ENCODE assay signal across 8 cellular contexts in the genomic region with DNA sequence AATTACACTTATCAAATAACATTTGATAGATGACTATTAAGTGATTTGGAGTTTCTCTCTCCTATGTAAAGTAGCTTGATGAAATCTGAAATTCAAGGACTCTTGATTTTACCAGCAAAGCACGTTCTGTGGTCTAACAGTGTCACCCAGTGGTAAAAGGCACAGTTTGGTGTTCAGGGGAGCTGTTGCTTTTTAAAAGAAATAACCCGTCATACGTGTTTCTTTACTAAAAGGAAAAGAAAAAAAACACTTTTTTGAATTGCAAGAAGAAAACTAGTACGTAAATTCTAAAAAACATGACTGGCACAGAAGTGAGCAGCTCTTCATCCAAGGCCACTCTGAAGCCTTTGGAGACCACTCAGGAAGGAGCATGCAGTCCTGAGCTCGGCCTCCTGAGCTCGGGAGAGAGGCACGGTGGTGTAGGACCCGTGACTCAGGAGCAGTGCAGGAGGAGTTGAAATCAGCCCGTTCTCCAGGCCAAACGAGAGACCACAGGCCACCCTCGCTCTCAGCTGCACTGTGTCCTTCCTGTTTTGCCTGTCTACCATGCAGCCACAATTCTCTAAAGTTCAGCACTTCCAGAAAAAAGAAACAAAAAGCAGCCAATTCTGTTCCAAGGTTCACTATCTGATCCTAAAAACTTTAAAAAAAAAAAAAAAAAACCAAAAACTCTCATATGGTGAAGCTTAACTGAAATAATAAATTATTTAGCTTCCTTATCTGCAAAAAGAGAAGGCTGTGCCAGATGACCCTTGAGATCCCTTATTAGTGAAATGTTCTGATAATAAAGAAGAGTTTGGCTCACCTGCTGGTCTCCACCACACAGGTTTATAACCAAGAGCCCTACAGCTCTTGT.
DNase-seq lines count a peak whose midpoint lies in the region; TF ChIP-seq lines count a peak whose summit lies in the region.

No MANE protein-coding gene starts in this region.

- CTCF ChIA-PET in HEK293 (lab: Yijun Ruan, JAX) = interaction anchor here (0.6 kb wide), 1 partner anchor 11 kb away, joined by 4 read pairs; no protein-coding TSS in a partner anchor

- DNase-seq in CD1c-positive myeloid dendritic cell (ENCODE audit: extremely low spot score) = peak; percentile 65
- peak; percentile 40 for DNase-seq in activated naive CD4-positive, alpha-beta T cell treated with anti-CD3 and anti-CD28 coated beads, Interleukin-2, amount 50 U/mL, for 16 hours
- peak; percentile 14 to 18 for DNase-seq in thyroid gland
- no peak for DNase-seq in dermis blood vessel endothelial cell
- no peak for DNase-seq in T1000 (lab: John Stamatoyannopoulos, UW)
- no peak for DNase-seq in ecto neural progenitor cell (ENCODE audit: low spot score)

- TF ChIP-seq CTCF in HEK293 (tag by site-specific recombination; IDR thresholded peaks at IDR 0.05) (0 out of 2 replicates have a peak, but pooled peaks have one; percentile 9), thyroid gland (IDR thresholded peaks at IDR 0.05) (peak in 4 of 6 experiments; percentile 35 to 46 (median 42))

- H3K27me3 ChIP-seq in layer of hippocampus (ENCODE audit: control insufficient read depth, insufficient read depth, low read length) (no peaks in the 10 kb centered on the region), thyroid gland (no peaks in the 10 kb centered on the region)

- intact Hi-C loops in thyroid gland (cut with DNase I) = no loop called here

- H3K36me3 ChIP-seq in HEK293 (ENCODE audit: control insufficient read depth in 2 of 2, insufficient read depth in 1 of 2, low read length in 2 of 2) = no peaks in the 10 kb centered on the region
- no peaks in the 10 kb centered on the region for H3K36me3 ChIP-seq in thyroid gland

- POLR2A ChIA-PET in HEK293 (lab: Yijun Ruan, JAX) = interaction anchor here (0.7 kb wide), 1 partner anchor 334 kb away, joined by 3 read pairs; no protein-coding TSS in a partner anchor

- no peaks in the 10 kb centered on the region for H3K9me3 ChIP-seq in HEK293 (ENCODE audit: control insufficient read depth, insufficient read depth, low read depth, low read length)
- no peaks in the 10 kb centered on the region for H3K9me3 ChIP-seq in thyroid gland

- WGBS in thyroid gland, 2 donors = 35 to 46% methylated on average over 11 of the region's 11 CpGs

- no peak overlapping the region for H3K4me3 ChIP-seq in HEK293 (ENCODE audit: low read depth, low read length)
- H3K4me3 ChIP-seq in thyroid gland (replicated peaks in 1 of 3) = no peak overlapping the region

- H3K4me1 ChIP-seq in HEK293 (ENCODE audit: control insufficient read depth, insufficient read depth, low read length) (no peaks in the 10 kb centered on the region), thyroid gland (peaks cover 6 to 8% of the 10 kb centered on the region in 2 donors)

- no peak for TF ChIP-seq POLR2A in thyroid gland (IDR thresholded peaks at IDR 0.05)

- H3K27ac ChIP-seq in HEK293 (ENCODE audit: extremely low read depth, low read depth, low read length) = no peak overlapping the region
- peak overlapping the region; percentile 24 for H3K27ac ChIP-seq in layer of hippocampus (ENCODE audit: low read depth, low read length)
- peak overlapping the region in 1 of 3 donors; percentile 48 for H3K27ac ChIP-seq in thyroid gland

TF ChIP-seq in HEK293, 187 proteins besides CTCF, POLR2A, EP300 and RAD21:
- TF ChIP-seq ZNF610 (tag by site-specific recombination; IDR thresholded peaks at IDR 0.05; ENCODE audit: borderline replicate concordance) (no peak), ZNF302 (tag by site-specific recombination; IDR thresholded peaks at IDR 0.05; ENCODE audit: low read depth) (no peak)

Comparison
In these comparisons a context has a peak if more than half of its experiments do, and no peak if none do; other contexts are left out.
1. DNase-seq: peak in CD1c-positive myeloid dendritic cell (single experiment), activated naive CD4-positive, alpha-beta T cell treated with anti-CD3 and anti-CD28 coated beads, Interleukin-2, amount 50 U/mL, for 16 hours (single experiment) and thyroid gland (2 of 2); none in dermis blood vessel endothelial cell (single experiment), T1000 (single experiment) and ecto neural progenitor cell (single experiment).